In genomic region chr17:47831934-47832327, GRCh38 we compare ENCODE assay signal across 8 cellular contexts. TPM values are rescaled to one million over a fixed set of nuclear protein-coding genes. Genes with fewer than 3 reads are reported as not detected.
A peak's percentile ranks its signal among the peaks of the same experiment; 100 is the strongest.
DNase-seq lines count a peak whose midpoint lies in the region; ATAC-seq and TF ChIP-seq lines count a peak whose summit lies in the region.

No MANE protein-coding gene starts in this region.

- H3K27me3 Mint-ChIP-seq in activated T-cell treated with anti-CD3 and anti-CD28 coated beads, Interleukin-2, amount 50 U/mL, for 72 hours (ENCODE audit: low read depth), result no peaks in the 10 kb centered on the region
- no peaks in the 10 kb centered on the region for H3K27me3 Mint-ChIP-seq in activated CD4-positive, alpha-beta memory T cell treated with anti-CD3 and anti-CD28 coated beads for 36 hours

- no peak for TF ChIP-seq POLR2A in spleen (IDR thresholded peaks at IDR 0.05)

- peaks cover 0 to 45% (median 26%) of the 10 kb centered on the region in 6 donors for H3K36me3 ChIP-seq in spleen

- TF ChIP-seq CTCF in spleen (IDR thresholded peaks at IDR 0.05 in 8 of 11, conservative IDR thresholded peaks at IDR 0.05 in 3 of 11), result no peak

- H3K4me3 ChIP-seq in right cardiac atrium (ENCODE audit: low read length) (peak overlapping the region; percentile 33), spleen (peak overlapping the region; percentile 75 to 96 (median 90))

- H3K4me1 ChIP-seq in right cardiac atrium (ENCODE audit: control insufficient read depth, insufficient read depth, low read length) (peaks cover 7% of the 10 kb centered on the region), spleen (peaks cover 9 to 86% (median 57%) of the 10 kb centered on the region in 6 donors)

- POLR2A ChIA-PET in activated CD4-positive, alpha-beta memory T cell treated with anti-CD3 and anti-CD28 coated beads for 36 hours (lab: Charles Lee), result interaction anchor here (0.6 to 2.2 kb wide), 5 partner anchors 9 to 63 kb away, joined by 3 to 13 read pairs (median 10); partner anchors contain the start of genes OSBPL7, SCRN2 and SP2

- peaks cover 63% of the 10 kb centered on the region for H3K4me1 Mint-ChIP-seq in activated T-cell treated with anti-CD3 and anti-CD28 coated beads, Interleukin-2, amount 50 U/mL, for 72 hours (ENCODE audit: low read depth)
- peaks cover 50% of the 10 kb centered on the region for H3K4me1 Mint-ChIP-seq in activated CD4-positive, alpha-beta memory T cell treated with anti-CD3 and anti-CD28 coated beads for 36 hours (ENCODE audit: low read depth)

- peaks cover 2 to 4% of the 10 kb centered on the region in 2 donors for H3K36me3 Mint-ChIP-seq in activated T-cell treated with anti-CD3 and anti-CD28 coated beads, Interleukin-2, amount 50 U/mL, for 72 hours (ENCODE audit: insufficient read depth in 2 of 2)
- H3K36me3 Mint-ChIP-seq in activated CD4-positive, alpha-beta memory T cell treated with anti-CD3 and anti-CD28 coated beads for 36 hours, result peaks cover 3% of the 10 kb centered on the region

- H3K27ac ChIP-seq in right cardiac atrium (ENCODE audit: low read length) (no peak overlapping the region), spleen (peak overlapping the region; percentile 80 to 94 (median 90))

- intact Hi-C loops in activated CD4-positive, alpha-beta memory T cell treated with anti-CD3 and anti-CD28 coated beads for 36 hours (cut with micrococcal nuclease), result loop anchor here (1.0 kb wide), 1 partner anchor 109 kb away; the partner anchor contains the start of gene PNPO
- intact Hi-C loops in right cardiac atrium (cut with DNase I), result no loop called here
- intact Hi-C loops in spleen (cut with DNase I; ENCODE audit: low total_unique reads), result no loop called here

- DNase-seq in activated T-cell treated with anti-CD3 and anti-CD28 coated beads, Interleukin-2, amount 50 U/mL, for 72 hours, result no peak
- no peak for DNase-seq in activated T-cell treated with anti-CD3 and anti-CD28 coated beads for 4 hours
- no peak for DNase-seq in activated CD4-positive, alpha-beta memory T cell treated with anti-CD3 and anti-CD28 coated beads for 36 hours
- no peak for DNase-seq in right cardiac atrium
- DNase-seq in spleen, result no peak
- DNase-seq in DMS79 (lab: John Stamatoyannopoulos, UW), result no peak
- DNase-seq in effector CD4-positive, alpha-beta T cell, result no peak
- no peak for DNase-seq in NCI-H510A (lab: John Stamatoyannopoulos, UW)

- no peaks in the 10 kb centered on the region for H3K27me3 ChIP-seq in right cardiac atrium (ENCODE audit: control insufficient read depth, insufficient read depth)
- no peaks in the 10 kb centered on the region for H3K27me3 ChIP-seq in spleen (replicated peaks in 1 of 7)

- 8% methylated on average over 7 of the region's 7 CpGs for WGBS in right cardiac atrium
- 7 to 12% (median 11%) methylated on average over 7 of the region's 7 CpGs for WGBS in spleen, 5 donors

- no peaks in the 10 kb centered on the region for H3K9me3 Mint-ChIP-seq in activated T-cell treated with anti-CD3 and anti-CD28 coated beads, Interleukin-2, amount 50 U/mL, for 72 hours
- H3K9me3 Mint-ChIP-seq in activated CD4-positive, alpha-beta memory T cell treated with anti-CD3 and anti-CD28 coated beads for 36 hours, result no peaks in the 10 kb centered on the region

- peak overlapping the region; percentile 93 to 96 for H3K4me3 Mint-ChIP-seq in activated T-cell treated with anti-CD3 and anti-CD28 coated beads, Interleukin-2, amount 50 U/mL, for 72 hours
- H3K4me3 Mint-ChIP-seq in activated CD4-positive, alpha-beta memory T cell treated with anti-CD3 and anti-CD28 coated beads for 36 hours, result peak overlapping the region; percentile 85

- peak in 1 of 2 donors; percentile 5 for ATAC-seq in activated T-cell treated with anti-CD3 and anti-CD28 coated beads, Interleukin-2, amount 50 U/mL, for 72 hours (replicated peaks in 1 of 2)
- peak; percentile 5 to 8 for ATAC-seq in right cardiac atrium

- H3K27ac Mint-ChIP-seq in activated T-cell treated with anti-CD3 and anti-CD28 coated beads, Interleukin-2, amount 50 U/mL, for 72 hours, result no peak overlapping the region
- H3K27ac Mint-ChIP-seq in activated CD4-positive, alpha-beta memory T cell treated with anti-CD3 and anti-CD28 coated beads for 36 hours, result peak overlapping the region; percentile 81

- no peaks in the 10 kb centered on the region for H3K9me3 ChIP-seq in right cardiac atrium (ENCODE audit: control insufficient read depth, low read length)
- no peaks in the 10 kb centered on the region for H3K9me3 ChIP-seq in spleen

- CTCF ChIA-PET in activated CD4-positive, alpha-beta memory T cell treated with anti-CD3 and anti-CD28 coated beads for 36 hours (lab: Charles Lee), result interaction anchor here (0.6 to 3.0 kb wide), 12 partner anchors 9 to 626 kb away, joined by 3 to 19 read pairs (median 6); partner anchors contain the start of genes CDK5RAP3, OSBPL7 and SCRN2

RNA-seq across cellular contexts. Expression of gene LRRC46, which starts 0.5 kb away (rescaled TPM):
- total RNA-seq in activated T-cell treated with anti-CD3 and anti-CD28 coated beads, Interleukin-2, amount 50 U/mL, for 72 hours, result under 1 TPM; 0.46 to 0.83 TPM
- total RNA-seq in activated CD4-positive, alpha-beta memory T cell treated with anti-CD3 and anti-CD28 coated beads for 36 hours, result under 1 TPM; 0.29 to 0.59 TPM
- total RNA-seq in right cardiac atrium, result under 1 TPM in 3 of 4 donors, not detected in 1; 0.38 to 0.48 (median 0.43) TPM
- 0.29 TPM for polyA plus RNA-seq in right cardiac atrium
- total RNA-seq in spleen, result 1 to 10 TPM in 3 of 7 donors, under 1 TPM in 4; 0.42 to 1.3 (median 0.66) TPM
- polyA plus RNA-seq in spleen, result 1 to 10 TPM; 1.0 to 1.4 (median 1.2) TPM

RNA-seq across cellular contexts. Expression of gene MRPL10, which starts 0.6 kb away (rescaled TPM):
- 10 to 100 TPM; 81.7 to 83.5 TPM for total RNA-seq in activated T-cell treated with anti-CD3 and anti-CD28 coated beads, Interleukin-2, amount 50 U/mL, for 72 hours
- total RNA-seq in activated CD4-positive, alpha-beta memory T cell treated with anti-CD3 and anti-CD28 coated beads for 36 hours, result 10 to 100 TPM; 69.9 to 72.4 TPM
- total RNA-seq in right cardiac atrium (10 to 100 TPM; 37.7 to 52.3 (median 46.6) TPM), spleen (10 to 100 TPM; 24.4 to 46.1 (median 32.2) TPM)
- polyA plus RNA-seq in right cardiac atrium (48.0 TPM), spleen (10 to 100 TPM; 27.2 to 42.3 (median 36.2) TPM)

RNA-seq across cellular contexts. Expression of gene SCRN2, which starts 9.1 kb away (rescaled TPM):
- 10 to 100 TPM; 16.1 to 17.6 TPM for total RNA-seq in activated T-cell treated with anti-CD3 and anti-CD28 coated beads, Interleukin-2, amount 50 U/mL, for 72 hours
- total RNA-seq in activated CD4-positive, alpha-beta memory T cell treated with anti-CD3 and anti-CD28 coated beads for 36 hours, result 10 to 100 TPM; 20.6 to 21.0 TPM
- total RNA-seq in right cardiac atrium, result 10 to 100 TPM; 36.6 to 51.8 (median 40.9) TPM
- polyA plus RNA-seq in right cardiac atrium, result 62.3 TPM
- total RNA-seq in spleen, result 10 to 100 TPM; 37.5 to 59.4 (median 49.0) TPM
- 10 to 100 TPM; 38.9 to 58.0 (median 50.4) TPM for polyA plus RNA-seq in spleen

RNA-seq across cellular contexts. Expression of gene OSBPL7, which starts 10.3 kb away (rescaled TPM):
- 10 to 100 TPM; 23.9 to 24.9 TPM for total RNA-seq in activated T-cell treated with anti-CD3 and anti-CD28 coated beads, Interleukin-2, amount 50 U/mL, for 72 hours
- total RNA-seq in activated CD4-positive, alpha-beta memory T cell treated with anti-CD3 and anti-CD28 coated beads for 36 hours, result 10 to 100 TPM; 14.7 to 15.6 TPM
- total RNA-seq in right cardiac atrium, result 10 to 100 TPM in 1 of 4 donors, 1 to 10 TPM in 3; 6.4 to 11.1 (median 8.5) TPM
- 5.3 TPM for polyA plus RNA-seq in right cardiac atrium
- total RNA-seq in spleen, result 10 to 100 TPM; 17.3 to 33.3 (median 23.0) TPM
- polyA plus RNA-seq in spleen, result 10 to 100 TPM in 2 of 3 donors, 1 to 10 TPM in 1; 7.7 to 17.7 (median 10.7) TPM

RNA-seq across cellular contexts. Expression of gene SP6, which starts 19.0 kb away (rescaled TPM):
- under 1 TPM; 0.12 to 0.28 TPM for total RNA-seq in activated T-cell treated with anti-CD3 and anti-CD28 coated beads, Interleukin-2, amount 50 U/mL, for 72 hours
- total RNA-seq in activated CD4-positive, alpha-beta memory T cell treated with anti-CD3 and anti-CD28 coated beads for 36 hours, result under 1 TPM; 0.10 to 0.12 TPM
- total RNA-seq in right cardiac atrium, result 1 to 10 TPM in 1 of 4 donors, under 1 TPM in 3; 0.29 to 3.6 (median 0.41) TPM
- polyA plus RNA-seq in right cardiac atrium, result 0.34 TPM
- 1 to 10 TPM in 5 of 7 donors, under 1 TPM in 2; 0.19 to 3.0 (median 2.0) TPM for total RNA-seq in spleen
- polyA plus RNA-seq in spleen, result under 1 TPM; 0.11 to 0.90 (median 0.27) TPM
